18 cellular contexts compared by ENCODE assay signal in the genomic region with DNA sequence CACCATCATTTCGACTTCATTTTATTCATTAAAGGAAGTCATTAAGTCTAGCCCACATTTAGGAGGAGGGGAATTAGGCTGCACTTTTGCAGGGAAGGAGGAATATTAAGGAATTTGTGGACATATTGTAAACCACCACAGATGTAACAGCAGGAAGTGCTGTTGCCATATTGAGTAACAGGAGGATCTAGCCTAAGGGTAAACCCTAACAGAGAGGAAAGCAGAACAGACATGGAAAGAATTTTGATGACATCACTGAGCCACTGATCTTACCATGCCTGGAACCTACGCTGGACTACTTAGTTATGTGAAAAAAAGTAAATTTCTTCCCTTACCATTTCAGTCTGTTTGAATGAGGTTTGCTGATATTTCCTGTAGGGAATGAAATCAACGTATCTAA.
DNase-seq lines count a peak whose midpoint lies in the region; ATAC-seq, FAIRE-seq and TF ChIP-seq lines count a peak whose summit lies in the region.
"Had no signal": no experiment of that assay in that cellular context is flagged by ENCODE, and none has a peak within 500 bp of the region (broad histone marks: within the 10 kb centered on the region; RNA-seq: fewer than 3 reads in every experiment).

No MANE protein-coding gene starts in this region.

- H3K27ac ChIP-seq in SK-N-MC (peak overlapping the region; percentile 94), hepatocyte (peak overlapping the region; percentile 9)
- H3K27ac ChIP-seq: brain microvascular endothelial cell had no signal

- ATAC-seq in GM21786 (IDR thresholded peaks at IDR 0.05; ENCODE audit: unreplicated experiment): no peak
- ATAC-seq in GM19351 (IDR thresholded peaks at IDR 0.05; ENCODE audit: unreplicated experiment): no peak
- ATAC-seq: activated naive CD4-positive, alpha-beta T cell treated with anti-CD3 and anti-CD28 coated beads, Interleukin-2, amount 50 U/mL, for 72 hours; Panc1 had no signal

- H3K27me3 ChIP-seq in hepatocyte: no peaks in the 10 kb centered on the region
- H3K27me3 ChIP-seq: brain microvascular endothelial cell, spleen had no signal

- H3K9me3 ChIP-seq in SK-N-MC (ENCODE audit: low read depth, low read length) (peaks cover 13% of the 10 kb centered on the region; the same call in 1 of the 2 replicates), hepatocyte (ENCODE audit: low read depth) (peaks cover 3% of the 10 kb centered on the region)

- in situ Hi-C loops in KBM-7 (cut with MboI; ENCODE audit: low pct_unique_long_range_greater_than_20kb, low sequenced_read_pairs): no loop called here

- peaks cover 14% of the 10 kb centered on the region for H3K4me1 ChIP-seq in hepatocyte (ENCODE audit: insufficient read depth)

- no peak for TF ChIP-seq CTCF in hepatocyte (IDR thresholded peaks at IDR 0.05; ENCODE audit: poor library complexity)

- TF ChIP-seq POLR2A in GM12892 (IDR thresholded peaks at IDR 0.05; ENCODE audit: low read depth, low read length): no peak

- H3K9ac ChIP-seq in SK-N-MC (ENCODE audit: insufficient read length): no peak overlapping the region

- no peaks in the 10 kb centered on the region for H3K79me2 ChIP-seq in hepatocyte

- no peak overlapping the region for H3K4me2 ChIP-seq in hepatocyte

- FAIRE-seq in GM12892 (lab: Jason Lieb, UNC): no peak

- DNase-seq in EL: peak; percentile 79
- DNase-seq in KBM-7: peak; percentile 59
- peak; percentile 98 for DNase-seq in SK-N-MC (ENCODE audit: low read depth, low spot score)
- no peak for DNase-seq in hepatocyte (ENCODE audit: low spot score)
- DNase-seq in NCI-H1105 (lab: John Stamatoyannopoulos, UW): no peak
- no peak for DNase-seq in GM12892 (ENCODE audit: insufficient read length)
- DNase-seq: activated CD4-positive, alpha-beta T cell treated with anti-CD3 and anti-CD28 coated beads, Interleukin-2, amount 50 U/mL, for 48 hours; activated T-cell treated with anti-CD3 and anti-CD28 coated beads, Interleukin-2, amount 50 U/mL, for 24 hours; dermis blood vessel endothelial cell; NCI-H2107; NCI-H526 treated with DMSO at 0.1 percent for 48 hours; spleen; SW 1271 had no signal

- H3K36me3 ChIP-seq in SK-N-MC (ENCODE audit: insufficient read depth, low read length): peaks cover under 1% of the 10 kb centered on the region; the same call in 1 of the 2 replicates
- H3K36me3 ChIP-seq in hepatocyte (replicated peaks; ENCODE audit: insufficient read depth, low read depth): no peaks in the 10 kb centered on the region
- H3K36me3 ChIP-seq: brain microvascular endothelial cell, spleen had no signal

- H2AFZ ChIP-seq in hepatocyte: no peak overlapping the region

- H3K4me3 ChIP-seq in SK-N-MC (0 out of 2 replicates have a peak overlapping the region, but pooled peaks have one; percentile 25), hepatocyte (no peak overlapping the region)
- H3K4me3 ChIP-seq: spleen had no signal

- H4K20me1 ChIP-seq in hepatocyte (ENCODE audit: insufficient read depth, poor library complexity, severe bottlenecking): no peaks in the 10 kb centered on the region

- 80% methylated on average over 3 of the region's 3 CpGs for WGBS in hepatocyte (ENCODE audit: low lambda C conversion rate, missing lambda C conversion rate)

- H3K9me2 ChIP-seq in hepatocyte (replicated peaks; ENCODE audit: insufficient read depth): no peaks in the 10 kb centered on the region

Comparison
In these comparisons a context has a peak if more than half of its experiments do, and no peak if none do; other contexts are left out.
1. DNase-seq: peak in EL (single experiment), KBM-7 (single experiment) and SK-N-MC (single experiment); none in hepatocyte (single experiment), NCI-H1105 (single experiment) and GM12892 (single experiment).